8 cellular contexts compared by ENCODE assay signal in the genomic region with DNA sequence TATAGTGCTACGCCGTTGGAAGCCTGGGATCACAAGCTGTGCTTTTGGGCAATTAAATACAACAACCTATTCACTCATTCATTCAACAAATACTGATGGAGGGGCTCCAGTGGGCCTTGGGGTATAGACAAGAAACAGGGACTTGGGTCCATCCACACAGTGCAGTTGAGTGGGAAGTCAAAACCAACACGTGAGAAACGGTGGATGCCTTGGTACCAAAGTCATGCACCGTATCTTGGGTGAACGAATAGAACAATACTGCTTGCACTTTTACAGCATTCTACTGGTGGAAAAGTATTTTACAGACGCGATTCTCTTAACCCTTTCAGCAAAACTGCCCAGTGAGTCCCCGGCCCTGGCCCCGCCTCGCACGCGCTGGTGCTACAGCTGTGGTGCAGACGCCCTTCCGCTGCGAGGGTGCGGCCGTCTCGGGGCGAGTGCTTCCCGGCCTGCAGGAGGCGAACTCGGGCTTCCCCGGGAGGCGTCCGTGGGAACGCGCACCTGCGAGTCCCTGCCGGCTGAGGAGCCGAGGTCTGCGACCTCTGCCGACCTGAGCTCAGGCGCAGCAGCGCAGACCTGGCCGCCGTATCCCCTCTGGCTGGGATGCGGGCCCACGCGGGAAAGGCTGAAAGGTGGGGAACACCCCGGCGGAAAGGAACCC. TPM values are rescaled to one million over a fixed set of nuclear protein-coding genes. Genes with fewer than 3 reads are reported as not detected.
DNase-seq lines count a peak whose midpoint lies in the region; ATAC-seq and TF ChIP-seq lines count a peak whose summit lies in the region.

No MANE protein-coding gene starts in this region.

- peaks cover 0 to 2% (median 0%) of the 10 kb centered on the region in 3 donors for H3K36me3 Mint-ChIP-seq in CD8-positive, alpha-beta memory T cell
- H3K36me3 Mint-ChIP-seq in osteocyte (ENCODE audit: unreplicated experiment) = no peaks in the 10 kb centered on the region

- peak overlapping the region; percentile 68 to 87 (median 79) for H3K4me3 Mint-ChIP-seq in CD8-positive, alpha-beta memory T cell
- peak overlapping the region; percentile 77 for H3K4me3 Mint-ChIP-seq in osteocyte (ENCODE audit: unreplicated experiment)

- peak overlapping the region; percentile 64 for H3K4me3 ChIP-seq in CD8-positive, alpha-beta memory T cell (ENCODE audit: low read length)
- peak overlapping the region; percentile 64 to 83 for H3K4me3 ChIP-seq in tibial artery

- TF ChIP-seq CTCF in RWPE1 (conservative IDR thresholded peaks at IDR 0.05; ENCODE audit: low read depth) (peak; percentile 79), osteocyte (IDR thresholded peaks at IDR 0.05) (peak; percentile 87), tibial artery (IDR thresholded peaks at IDR 0.05) (peak; percentile 46 to 48)

- intact Hi-C loops in tibial artery (cut with DNase I; ENCODE audit: low total_unique reads) = no loop called here

- no peaks in the 10 kb centered on the region for H3K9me3 ChIP-seq in CD8-positive, alpha-beta memory T cell (ENCODE audit: low read length)
- no peaks in the 10 kb centered on the region for H3K9me3 ChIP-seq in tibial artery

- peak overlapping the region in 5 of 8 donors; percentile 14 to 77 (median 56) for H3K27ac Mint-ChIP-seq in CD8-positive, alpha-beta memory T cell
- H3K27ac Mint-ChIP-seq in osteocyte (ENCODE audit: unreplicated experiment) = no peak overlapping the region

- peaks cover 9% of the 10 kb centered on the region for H3K27me3 ChIP-seq in CD8-positive, alpha-beta memory T cell (ENCODE audit: insufficient read depth, low read length, poor library complexity, severe bottlenecking)
- peaks cover 0 to 25% of the 10 kb centered on the region in 2 donors for H3K27me3 ChIP-seq in tibial artery

- CTCF ChIA-PET in CD8-positive, alpha-beta memory T cell (lab: Charles Lee) = interaction anchor here (1.3 kb wide), 1 partner anchor 311 kb away, joined by 3 read pairs; a partner anchor contains a TSS
- CTCF ChIA-PET in RWPE1 (lab: Yijun Ruan, JAX) = interaction anchor here (0.5 to 1.1 kb wide), 8 partner anchors 9 to 253 kb away, joined by 3 to 8 read pairs (median 3); a partner anchor contains a TSS

- peaks cover 13 to 22% (median 16%) of the 10 kb centered on the region in 3 donors for H3K4me1 Mint-ChIP-seq in CD8-positive, alpha-beta memory T cell
- H3K4me1 Mint-ChIP-seq in osteocyte (ENCODE audit: unreplicated experiment) = peaks cover 8% of the 10 kb centered on the region

- H3K27me3 Mint-ChIP-seq in CD8-positive, alpha-beta memory T cell = peaks cover 38 to 71% of the 10 kb centered on the region in 2 donors
- peaks cover 32% of the 10 kb centered on the region for H3K27me3 Mint-ChIP-seq in osteocyte (ENCODE audit: unreplicated experiment)

- no peaks in the 10 kb centered on the region for H3K36me3 ChIP-seq in CD8-positive, alpha-beta memory T cell (ENCODE audit: insufficient read depth, low read length)
- no peaks in the 10 kb centered on the region for H3K36me3 ChIP-seq in tibial artery

- peaks cover 0 to 12% (median 0%) of the 10 kb centered on the region in 5 donors for H3K9me3 Mint-ChIP-seq in CD8-positive, alpha-beta memory T cell
- H3K9me3 Mint-ChIP-seq in osteocyte (ENCODE audit: unreplicated experiment) = no peaks in the 10 kb centered on the region

- ATAC-seq in GM19452 (IDR thresholded peaks at IDR 0.05; ENCODE audit: unreplicated experiment) (peak; percentile 68), HG03558 (IDR thresholded peaks at IDR 0.05; ENCODE audit: extremely low read depth, unreplicated experiment) (peak; percentile 32)

- peak in 4 of 5 donors; percentile 40 to 67 (median 53) for DNase-seq in CD8-positive, alpha-beta memory T cell
- DNase-seq in RWPE1 (ENCODE audit: low spot score) (peak; percentile 34), activated gamma-delta T cell (lab: John Stamatoyannopoulos, UW) (peak; percentile 19), glomerular visceral epithelial cell (ENCODE audit: extremely low spot score) (peak; percentile 81), osteocyte (ENCODE audit: extremely low spot score, unreplicated experiment) (peak; percentile 91), tibial artery (peak; percentile 70 to 83)

- POLR2A ChIA-PET in CD8-positive, alpha-beta memory T cell (lab: Charles Lee) = no interaction called here
- POLR2A ChIA-PET in RWPE1 (lab: Yijun Ruan, JAX; ENCODE audit: low non-redundant PET) = no interaction called here

- H3K27ac ChIP-seq in CD8-positive, alpha-beta memory T cell (ENCODE audit: low read depth, low read length) = peak overlapping the region; percentile 35
- peak overlapping the region; percentile 45; the same call in 1 of the 2 replicates for H3K27ac ChIP-seq in RWPE1
- peak overlapping the region; percentile 35 to 45 for H3K27ac ChIP-seq in tibial artery

- peaks cover 12% of the 10 kb centered on the region for H3K4me1 ChIP-seq in CD8-positive, alpha-beta memory T cell (ENCODE audit: insufficient read depth, low read length)
- peaks cover 0 to 21% (median 16%) of the 10 kb centered on the region in 4 donors for H3K4me1 ChIP-seq in tibial artery

RNA-seq across cellular contexts. Expression of a gene that starts 8.3 kb away (rescaled TPM):
- not detected for total RNA-seq in CD8-positive, alpha-beta memory T cell
- not detected for polyA plus RNA-seq in CD8-positive, alpha-beta memory T cell
- total RNA-seq in osteocyte = 1.6 and 1.7 TPM in 2 replicates

Comparison
In these comparisons a context has a peak if more than half of its experiments do, and no peak if none do; other contexts are left out.
1. Peak in every context shown above with its lines: DNase-seq, ATAC-seq, H3K4me3 ChIP-seq and H3K27ac ChIP-seq.
2. DNase-seq: peak in every context shown above with its lines; median percentile 91 in osteocyte; 81 in glomerular visceral epithelial cell; 76 in tibial artery; 53 in CD8-positive, alpha-beta memory T cell; 34 in RWPE1; 19 in activated gamma-delta T cell.